14 cellular contexts compared by ENCODE assay signal in genomic region chr18:24695168-24695567, GRCh38.
DNase-seq lines count a peak whose midpoint lies in the region; ATAC-seq and TF ChIP-seq lines count a peak whose summit lies in the region.
"Had no signal": no experiment of that assay in that cellular context is flagged by ENCODE, and none has a peak within 500 bp of the region (broad histone marks: within the 10 kb centered on the region; RNA-seq: fewer than 3 reads in every experiment).

No MANE protein-coding gene starts in this region.

- TF ChIP-seq POLR2A in lower leg skin (IDR thresholded peaks at IDR 0.05), result no peak

- no peak for TF ChIP-seq CTCF in lower leg skin (IDR thresholded peaks at IDR 0.05)

- intact Hi-C loops in lower leg skin (cut with DNase I; ENCODE audit: low total_unique reads), result no loop called here

- 30 to 43% methylated on average over 3 of the region's 3 CpGs for WGBS in lower leg skin, 2 donors

- H3K4me3 ChIP-seq in adipocyte (ENCODE audit: low read length), result no peak overlapping the region
- H3K4me3 ChIP-seq in neuron (ENCODE audit: low read length), result no peak overlapping the region
- no peak overlapping the region for H3K4me3 ChIP-seq in lower leg skin (ENCODE audit: low read depth, poor library complexity, severe bottlenecking)

- H3K9ac ChIP-seq in adipocyte (ENCODE audit: low read length), result no peak overlapping the region

- H3K4me1 ChIP-seq in adipocyte (ENCODE audit: control insufficient read depth, insufficient read depth, low read length) (no peaks in the 10 kb centered on the region), neuron (ENCODE audit: insufficient read depth, low read length) (peaks cover 5% of the 10 kb centered on the region)

- DNase-seq in DMS79 treated with DMSO at 0.1 percent for 48 hours (lab: John Stamatoyannopoulos, UW) (peak; percentile 24), DMS79 (lab: John Stamatoyannopoulos, UW) (no peak), KBM-7 (peak; percentile 43), adipocyte (ENCODE audit: low read depth) (peak; percentile 40), lower leg skin (ENCODE audit: low spot score in 2 of 2) (no peak), amniotic stem cell (lab: John Stamatoyannopoulos, UW) (no peak)
- DNase-seq: C1 segment of cervical spinal cord, NCI-H1417 treated with DMSO at 0.1 percent for 48 hours, NCI-H2081, NCI-H524, RPMI8226, SW 1271 had no signal

- H3K27me3 ChIP-seq in adipocyte (replicated peaks; ENCODE audit: control insufficient read depth, insufficient read depth, low read length) (peaks cover 3% of the 10 kb centered on the region), neuron (ENCODE audit: insufficient read depth, low read length) (peaks cover 4% of the 10 kb centered on the region)

- H3K36me3 ChIP-seq in adipocyte (ENCODE audit: control insufficient read depth, insufficient read depth, low read length, severe bottlenecking), result no peaks in the 10 kb centered on the region
- no peaks in the 10 kb centered on the region for H3K36me3 ChIP-seq in neuron (ENCODE audit: insufficient read depth, low read length)

- in situ Hi-C loops in KBM-7 (cut with MboI; ENCODE audit: low pct_unique_long_range_greater_than_20kb, low sequenced_read_pairs), result no loop called here

- ATAC-seq in GM18861 (IDR thresholded peaks at IDR 0.05; ENCODE audit: unreplicated experiment), result no peak

- H3K9me3 ChIP-seq in adipocyte (ENCODE audit: control insufficient read depth, low read length) (peaks cover 5% of the 10 kb centered on the region), neuron (ENCODE audit: low read length) (no peaks in the 10 kb centered on the region)

- peak overlapping the region; percentile 74 for H2AFZ ChIP-seq in neuron (ENCODE audit: low read depth, low read length)

Comparison
In these comparisons a context has a peak if more than half of its experiments do, and no peak if none do; other contexts are left out.
1. DNase-seq: peak in DMS79 treated with DMSO at 0.1 percent for 48 hours (single experiment), KBM-7 (single experiment) and adipocyte (single experiment); none in DMS79 (single experiment), lower leg skin (0 of 2) and amniotic stem cell (single experiment).